ENCODE assay signal across 9 cellular contexts in the genomic region with DNA sequence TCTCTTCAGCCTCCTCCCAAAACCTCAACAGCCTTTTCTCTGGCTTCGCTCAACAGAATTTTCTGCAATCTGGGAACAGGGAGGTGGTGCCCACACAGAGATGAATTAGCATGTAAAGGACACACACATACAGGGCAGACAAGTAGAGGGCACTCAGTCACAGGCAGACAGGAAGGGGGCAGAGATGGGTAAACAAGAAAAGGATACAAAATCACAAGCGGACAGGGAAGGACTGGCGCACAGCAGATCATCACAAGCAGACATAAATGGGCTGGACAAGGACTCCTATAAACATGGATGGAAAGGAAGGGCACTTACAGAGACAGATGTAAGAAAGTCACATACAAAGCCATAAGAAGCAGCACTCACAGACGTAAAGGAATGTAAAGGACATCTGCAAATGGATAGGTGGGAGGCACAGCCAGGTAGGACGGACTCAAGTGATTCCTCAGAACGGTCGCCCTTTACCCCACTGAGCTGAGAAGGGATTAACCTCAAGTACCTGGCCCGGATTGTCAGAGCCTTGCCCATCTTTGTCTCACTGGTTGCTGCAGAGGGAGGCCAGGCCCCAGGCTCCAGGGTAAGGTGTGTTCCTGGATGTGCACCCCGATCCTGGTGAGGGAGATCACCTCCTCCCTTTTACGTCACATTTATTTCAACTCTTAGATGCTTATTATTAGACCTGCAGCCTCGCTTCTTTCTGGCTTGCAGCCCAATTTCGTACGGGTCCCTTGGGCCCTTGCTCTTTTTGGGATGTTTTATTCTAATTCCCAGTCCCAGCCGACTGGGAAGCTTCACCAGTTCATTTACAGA. TPM values are rescaled to one million over a fixed set of nuclear protein-coding genes. Genes with fewer than 3 reads are reported as not detected.
DNase-seq lines count a peak whose midpoint lies in the region; ATAC-seq and TF ChIP-seq lines count a peak whose summit lies in the region.
"Had no signal": no experiment of that assay in that cellular context is flagged by ENCODE, and none has a peak within 500 bp of the region (broad histone marks: within the 10 kb centered on the region; RNA-seq: fewer than 3 reads in every experiment).

No MANE protein-coding gene starts in this region.

- H3K4me3 ChIP-seq in gastroesophageal sphincter (peak overlapping the region; percentile 74 to 84), sigmoid colon (peak overlapping the region; percentile 67 to 99 (median 82))

- H3K27me3 ChIP-seq in gastroesophageal sphincter, result no peaks in the 10 kb centered on the region
- no peaks in the 10 kb centered on the region for H3K27me3 ChIP-seq in sigmoid colon

- CTCF ChIA-PET in RWPE1 (lab: Yijun Ruan, JAX), result no interaction called here

- POLR2A ChIA-PET in RWPE1 (lab: Yijun Ruan, JAX; ENCODE audit: low non-redundant PET), result interaction anchor here (1.0 to 1.4 kb wide), 2 partner anchors 15 to 25 kb away, joined by 4 to 7 read pairs; a partner anchor contains a TSS

- TF ChIP-seq EP300 in gastroesophageal sphincter (IDR thresholded peaks at IDR 0.05) (no peak), sigmoid colon (IDR thresholded peaks at IDR 0.05) (no peak)

- H3K27ac ChIP-seq in RWPE1 (peak overlapping the region; percentile 87), gastroesophageal sphincter (peak overlapping the region; percentile 87 to 97 (median 92)), sigmoid colon (peak overlapping the region; percentile 91 to 96 (median 94))

- TF ChIP-seq POLR2A in gastroesophageal sphincter (IDR thresholded peaks at IDR 0.05) (no peak), sigmoid colon (IDR thresholded peaks at IDR 0.05) (no peak)

- peaks cover 30% of the 10 kb centered on the region for H3K4me1 Mint-ChIP-seq in type B pancreatic cell (ENCODE audit: unreplicated experiment)

- no peak overlapping the region for H3K4me3 Mint-ChIP-seq in type B pancreatic cell
- H3K4me3 Mint-ChIP-seq: brain had no signal

- 2% methylated on average over 12 to 13 of the region's 14 CpGs for WGBS in gastroesophageal sphincter (ENCODE audit: low coverage in 1 of 2), 2 donors
- 5 to 8% methylated on average over 14 of the region's 14 CpGs for WGBS in sigmoid colon, 2 donors

- H3K4me1 ChIP-seq in gastroesophageal sphincter (peaks cover 0 to 47% (median 33%) of the 10 kb centered on the region in 3 donors), sigmoid colon (peaks cover 0 to 46% (median 41%) of the 10 kb centered on the region in 4 donors)

- H3K9me3 ChIP-seq in gastroesophageal sphincter, result no peaks in the 10 kb centered on the region
- H3K9me3 ChIP-seq in sigmoid colon, result no peaks in the 10 kb centered on the region

- TF ChIP-seq CTCF in RWPE1 (conservative IDR thresholded peaks at IDR 0.05; ENCODE audit: low read depth) (no peak), gastroesophageal sphincter (IDR thresholded peaks at IDR 0.05) (no peak), sigmoid colon (IDR thresholded peaks at IDR 0.05) (no peak), type B pancreatic cell (conservative IDR thresholded peaks at IDR 0.05) (no peak)

- peaks cover 0 to 14% of the 10 kb centered on the region in 2 donors for H3K36me3 ChIP-seq in gastroesophageal sphincter
- peaks cover 0 to 14% (median 6%) of the 10 kb centered on the region in 4 donors for H3K36me3 ChIP-seq in sigmoid colon

- H3K9me3 Mint-ChIP-seq in type B pancreatic cell, result no peaks in the 10 kb centered on the region
- H3K9me3 Mint-ChIP-seq: brain had no signal

- no peaks in the 10 kb centered on the region for H3K27me3 Mint-ChIP-seq in type B pancreatic cell
- H3K27me3 Mint-ChIP-seq: brain had no signal

- peak; percentile 18 for ATAC-seq in HG02642 (IDR thresholded peaks at IDR 0.05; ENCODE audit: poor library complexity, unreplicated experiment)
- ATAC-seq in gastroesophageal sphincter, result peak; percentile 13

- DNase-seq in NCI-H1105 treated with DMSO at 0.1 percent for 48 hours (lab: John Stamatoyannopoulos, UW) (peak; percentile 38), NCI-H1105 (lab: John Stamatoyannopoulos, UW) (no peak), RWPE1 (ENCODE audit: low spot score) (no peak), sigmoid colon (peak; percentile 51), SKM-1 (lab: John Stamatoyannopoulos, UW; ENCODE audit: unreplicated experiment) (no peak), type B pancreatic cell (ENCODE audit: extremely low spot score, unreplicated experiment) (no peak)

- peaks cover 18% of the 10 kb centered on the region for H3K36me3 Mint-ChIP-seq in type B pancreatic cell

- no peak overlapping the region for H3K27ac Mint-ChIP-seq in type B pancreatic cell
- H3K27ac Mint-ChIP-seq: brain had no signal

- intact Hi-C loops in sigmoid colon (cut with DNase I), result loop anchor here (2.0 to 5.0 kb wide), 2 partner anchors 16 to 39 kb away; a partner anchor contains a TSS

RNA-seq across cellular contexts. Expression of a gene that starts 0.8 kb away (rescaled TPM):
- total RNA-seq in gastroesophageal sphincter (10 to 100 TPM; 33.4 to 41.0 (median 33.9) TPM), sigmoid colon (10 to 100 TPM; 27.5 to 34.1 (median 32.4) TPM), type B pancreatic cell (ENCODE audit: low replicate concordance) (79.1 and 81.8 TPM in 2 replicates)
- polyA plus RNA-seq in sigmoid colon, result 10 to 100 TPM; 42.0 to 49.7 (median 48.3) TPM

RNA-seq across cellular contexts. Expression of a gene that starts 15.0 kb away (rescaled TPM):
- total RNA-seq in gastroesophageal sphincter (100 to 1,000 TPM; 138 to 237 (median 186) TPM), sigmoid colon (100 to 1,000 TPM; 108 to 128 (median 116) TPM), type B pancreatic cell (ENCODE audit: low replicate concordance) (249 and 270 TPM in 2 replicates)
- polyA plus RNA-seq in sigmoid colon, result 100 to 1,000 TPM; 156 to 297 (median 202) TPM

RNA-seq across cellular contexts. Expression of a gene that starts 25.6 kb away (rescaled TPM):
- total RNA-seq in gastroesophageal sphincter, result 10 to 100 TPM; 50.6 to 84.2 (median 69.9) TPM
- total RNA-seq in sigmoid colon, result 10 to 100 TPM; 53.0 to 68.5 (median 59.7) TPM
- polyA plus RNA-seq in sigmoid colon, result 10 to 100 TPM; 72.7 to 81.1 (median 81.0) TPM
- 47.4 and 58.6 TPM in 2 replicates for total RNA-seq in type B pancreatic cell (ENCODE audit: low replicate concordance)

RNA-seq across cellular contexts. Expression of a gene that starts 37.9 kb away (rescaled TPM):
- total RNA-seq in gastroesophageal sphincter (10 to 100 TPM; 14.5 to 18.4 (median 17.0) TPM), sigmoid colon (10 to 100 TPM; 13.6 to 17.6 (median 16.7) TPM), type B pancreatic cell (ENCODE audit: low replicate concordance) (35.3 and 42.0 TPM in 2 replicates)
- 10 to 100 TPM; 12.0 to 23.4 (median 17.1) TPM for polyA plus RNA-seq in sigmoid colon

RNA-seq across cellular contexts. Expression of a gene that starts 38.2 kb away (rescaled TPM):
- total RNA-seq in gastroesophageal sphincter (10 to 100 TPM in 3 of 4 donors, 1 to 10 TPM in 1; 8.4 to 29.0 (median 17.4) TPM), sigmoid colon (10 to 100 TPM; 11.8 to 21.6 (median 13.7) TPM), type B pancreatic cell (ENCODE audit: low replicate concordance) (35.2 and 39.7 TPM in 2 replicates)
- polyA plus RNA-seq in sigmoid colon, result 10 to 100 TPM; 19.0 to 33.1 (median 22.8) TPM

Comparison
In these comparisons a context has a peak if more than half of its experiments do, and no peak if none do; other contexts are left out.
1. DNase-seq: peak in NCI-H1105 treated with DMSO at 0.1 percent for 48 hours (single experiment) and sigmoid colon (single experiment); none in NCI-H1105 (single experiment), RWPE1 (single experiment), SKM-1 (single experiment) and type B pancreatic cell (single experiment).
2. Peak in every context shown above with its lines, with median percentiles within 50 percentile points of each other: H3K27ac ChIP-seq.